Comparison of ENCODE assay signal across 8 cellular contexts in genomic region chr15:73346735-73347312, GRCh38. TPM values are rescaled to one million over a fixed set of nuclear protein-coding genes. Genes with fewer than 3 reads are reported as not detected.
DNase-seq lines count a peak whose midpoint lies in the region; ATAC-seq, FAIRE-seq and TF ChIP-seq lines count a peak whose summit lies in the region.

No MANE protein-coding gene starts in this region.

- WGBS in adrenal gland, 4 donors, result 21 to 31% (median 26%) methylated on average over 8 to 9 of the region's 9 CpGs

- no peaks in the 10 kb centered on the region for H3K4me1 ChIP-seq in adrenal gland (replicated peaks in 1 of 2)
- no peaks in the 10 kb centered on the region for H3K4me1 ChIP-seq in lower lobe of right lung

- H3K4me1 Mint-ChIP-seq in stimulated activated naive B cell treated with anti-CD40 and anti-IgM and Interleukin-4, amounts not matched to agents 10 μg/mL and 1 μg/mL and 100 μg/mL, for 72 hours, result no peaks in the 10 kb centered on the region

- H3K27me3 Mint-ChIP-seq in stimulated activated naive B cell treated with anti-CD40 and anti-IgM and Interleukin-4, amounts not matched to agents 10 μg/mL and 1 μg/mL and 100 μg/mL, for 72 hours, result peaks cover 5 to 8% of the 10 kb centered on the region in 2 donors

- peak; percentile 47 for DNase-seq in H54 (ENCODE audit: insufficient read length, low spot score)
- DNase-seq in T follicular helper cell (ENCODE audit: low read depth), result peak; percentile 40
- peak in 6 of 7 donors; percentile 32 to 57 (median 42) for DNase-seq in adrenal gland
- DNase-seq in lower lobe of right lung, result peak; percentile 76
- DNase-seq in stimulated activated naive B cell treated with anti-CD40 and anti-IgM and Interleukin-4, amounts not matched to agents 10 μg/mL and 1 μg/mL and 100 μg/mL, for 72 hours, result no peak
- no peak for DNase-seq in NCI-H510A (lab: John Stamatoyannopoulos, UW)
- DNase-seq in globus pallidus (ENCODE audit: low spot score), result no peak

- TF ChIP-seq CTCF in adrenal gland (IDR thresholded peaks at IDR 0.05) (no peak), lower lobe of right lung (IDR thresholded peaks at IDR 0.05) (no peak)

- no peaks in the 10 kb centered on the region for H3K36me3 ChIP-seq in adrenal gland (replicated peaks in 1 of 2)
- no peaks in the 10 kb centered on the region for H3K36me3 ChIP-seq in lower lobe of right lung

- FAIRE-seq in H54 (lab: Jason Lieb, UNC), result no peak

- H3K36me3 Mint-ChIP-seq in stimulated activated naive B cell treated with anti-CD40 and anti-IgM and Interleukin-4, amounts not matched to agents 10 μg/mL and 1 μg/mL and 100 μg/mL, for 72 hours, result no peaks in the 10 kb centered on the region

- no peak for TF ChIP-seq POLR2A in H54 (IDR thresholded peaks at IDR 0.05; ENCODE audit: low read depth, low read length)
- no peak for TF ChIP-seq POLR2A in adrenal gland (IDR thresholded peaks at IDR 0.05)

- H3K4me3 ChIP-seq in adrenal gland, result no peak overlapping the region
- no peak overlapping the region for H3K4me3 ChIP-seq in lower lobe of right lung

- intact Hi-C loops in adrenal gland (cut with DNase I), result no loop called here
- intact Hi-C loops in lower lobe of right lung (cut with DNase I), result no loop called here

- H3K9me3 ChIP-seq in adrenal gland (replicated peaks in 1 of 3), result no peaks in the 10 kb centered on the region
- H3K9me3 ChIP-seq in lower lobe of right lung, result no peaks in the 10 kb centered on the region

- peaks cover 8 to 9% of the 10 kb centered on the region in 2 donors for H3K9me3 Mint-ChIP-seq in stimulated activated naive B cell treated with anti-CD40 and anti-IgM and Interleukin-4, amounts not matched to agents 10 μg/mL and 1 μg/mL and 100 μg/mL, for 72 hours

- no peak overlapping the region for H3K4me3 Mint-ChIP-seq in stimulated activated naive B cell treated with anti-CD40 and anti-IgM and Interleukin-4, amounts not matched to agents 10 μg/mL and 1 μg/mL and 100 μg/mL, for 72 hours

- H3K27me3 ChIP-seq in adrenal gland (no peaks in the 10 kb centered on the region), lower lobe of right lung (ENCODE audit: low read depth) (peaks cover 6% of the 10 kb centered on the region)

- H3K27ac ChIP-seq in adrenal gland, result no peak overlapping the region
- H3K27ac ChIP-seq in lower lobe of right lung, result no peak overlapping the region

- no peak overlapping the region for H3K27ac Mint-ChIP-seq in stimulated activated naive B cell treated with anti-CD40 and anti-IgM and Interleukin-4, amounts not matched to agents 10 μg/mL and 1 μg/mL and 100 μg/mL, for 72 hours

- ATAC-seq in lower lobe of right lung (peak; percentile 74 to 75), HG02763 (IDR thresholded peaks at IDR 0.05; ENCODE audit: unreplicated experiment) (no peak)
- ATAC-seq in stimulated activated naive B cell treated with anti-CD40 and anti-IgM and Interleukin-4, amounts not matched to agents 10 μg/mL and 1 μg/mL and 100 μg/mL, for 72 hours (replicated peaks), result peak; percentile 42 to 44

RNA-seq across cellular contexts. Expression of gene HCN4, which starts 21.9 kb away (rescaled TPM):
- total RNA-seq in adrenal gland, result 1 to 10 TPM in 1 of 8 donors, under 1 TPM in 5, not detected in 2; 0.04 to 1.2 (median 0.31) TPM
- 1 to 10 TPM in 1 of 3 donors, under 1 TPM in 2; 0.20 to 1.0 (median 0.35) TPM for polyA plus RNA-seq in adrenal gland
- 0.18 TPM for total RNA-seq in lower lobe of right lung

Comparison
In these comparisons a context has a peak if more than half of its experiments do, and no peak if none do; other contexts are left out.
1. DNase-seq: peak in H54 (single experiment), T follicular helper cell (single experiment), adrenal gland (6 of 7) and lower lobe of right lung (single experiment); none in stimulated activated naive B cell treated with anti-CD40 and anti-IgM and Interleukin-4, amounts not matched to agents 10 μg/mL and 1 μg/mL and 100 μg/mL, for 72 hours (single experiment), NCI-H510A (single experiment) and globus pallidus (single experiment).